ENCODE assay signal across 16 cellular contexts in genomic region chr6:149360536-149360935, GRCh38. TPM values are rescaled to one million over a fixed set of nuclear protein-coding genes. Genes with fewer than 3 reads are reported as not detected.
DNase-seq lines count a peak whose midpoint lies in the region; ATAC-seq and TF ChIP-seq lines count a peak whose summit lies in the region.
"Had no signal": no experiment of that assay in that cellular context is flagged by ENCODE, and none has a peak within 500 bp of the region (broad histone marks: within the 10 kb centered on the region; RNA-seq: fewer than 3 reads in every experiment).

No MANE protein-coding gene starts in this region.

- no peaks in the 10 kb centered on the region for H3K27me3 Mint-ChIP-seq in activated T-cell treated with anti-CD3 and anti-CD28 coated beads, Interleukin-2, amount 50 U/mL, for 72 hours (ENCODE audit: low read depth)
- H3K27me3 Mint-ChIP-seq in CD8-positive, alpha-beta T cell (ENCODE audit: low read depth): no peaks in the 10 kb centered on the region
- no peaks in the 10 kb centered on the region for H3K27me3 Mint-ChIP-seq in activated naive CD8-positive, alpha-beta T cell treated with anti-CD3 and anti-CD28 coated beads, Interleukin-2, amount 50 U/mL, for 24 hours
- no peaks in the 10 kb centered on the region for H3K27me3 Mint-ChIP-seq in endodermal cell (ENCODE audit: insufficient read depth)

- peaks cover 1 to 4% of the 10 kb centered on the region in 2 donors for H3K9me3 Mint-ChIP-seq in activated T-cell treated with anti-CD3 and anti-CD28 coated beads, Interleukin-2, amount 50 U/mL, for 72 hours
- peaks cover 6% of the 10 kb centered on the region for H3K9me3 Mint-ChIP-seq in CD8-positive, alpha-beta T cell
- peaks cover 8% of the 10 kb centered on the region for H3K9me3 Mint-ChIP-seq in activated naive CD8-positive, alpha-beta T cell treated with anti-CD3 and anti-CD28 coated beads, Interleukin-2, amount 50 U/mL, for 24 hours
- H3K9me3 Mint-ChIP-seq in stimulated activated effector memory CD8-positive, alpha-beta T cell treated with anti-CD3 and anti-CD28 coated beads, Interleukin-12 subunit alpha, Interleukin-12 subunit beta, amount 100 ng/mL, for 72 hours: peaks cover 5% of the 10 kb centered on the region
- H3K9me3 Mint-ChIP-seq in endodermal cell: no peaks in the 10 kb centered on the region
- H3K9me3 Mint-ChIP-seq: H9 had no signal

- POLR2A ChIA-PET in CD8-positive, alpha-beta T cell (lab: Charles Lee): no interaction called here

- CTCF ChIA-PET in CD8-positive, alpha-beta T cell (lab: Charles Lee): no interaction called here

- no peak overlapping the region for H3K4me3 ChIP-seq in CD8-positive, alpha-beta T cell (ENCODE audit: low read depth, low read length)
- no peak overlapping the region for H3K4me3 ChIP-seq in endodermal cell (ENCODE audit: low read length)
- H3K4me3 ChIP-seq: MG63 had no signal

- no peak overlapping the region for H3K9ac ChIP-seq in endodermal cell (ENCODE audit: extremely low read depth, low read length, poor library complexity, severe bottlenecking)

- TF ChIP-seq CTCF in CD8-positive, alpha-beta T cell (IDR thresholded peaks at IDR 0.05): no peak
- TF ChIP-seq CTCF in endodermal cell (conservative IDR thresholded peaks at IDR 0.05): no peak

- ATAC-seq in activated T-cell treated with anti-CD3 and anti-CD28 coated beads, Interleukin-2, amount 50 U/mL, for 72 hours (replicated peaks in 1 of 2): no peak
- no peak for ATAC-seq in CD8-positive, alpha-beta T cell
- no peak for ATAC-seq in activated naive CD8-positive, alpha-beta T cell treated with anti-CD3 and anti-CD28 coated beads, Interleukin-2, amount 50 U/mL, for 24 hours
- no peak for ATAC-seq in stimulated activated effector memory CD8-positive, alpha-beta T cell treated with anti-CD3 and anti-CD28 coated beads, Interleukin-12 subunit alpha, Interleukin-12 subunit beta, amount 100 ng/mL, for 72 hours
- ATAC-seq in HG02884 (IDR thresholded peaks at IDR 0.05; ENCODE audit: unreplicated experiment): no peak
- ATAC-seq: Panc1 had no signal

- H3K36me3 ChIP-seq in CD8-positive, alpha-beta T cell (ENCODE audit: insufficient read depth, low read length): no peaks in the 10 kb centered on the region
- H3K36me3 ChIP-seq in endodermal cell (ENCODE audit: control insufficient read depth, insufficient read depth, low read length): peaks cover 5% of the 10 kb centered on the region
- H3K36me3 ChIP-seq: MG63 had no signal

- H3K27ac ChIP-seq in CD8-positive, alpha-beta T cell (ENCODE audit: low read depth, low read length): no peak overlapping the region
- no peak overlapping the region for H3K27ac ChIP-seq in endodermal cell (ENCODE audit: low read depth, low read length)

- peaks cover 18 to 29% of the 10 kb centered on the region in 2 donors for H3K36me3 Mint-ChIP-seq in activated T-cell treated with anti-CD3 and anti-CD28 coated beads, Interleukin-2, amount 50 U/mL, for 72 hours (ENCODE audit: insufficient read depth in 2 of 2)
- peaks cover 36% of the 10 kb centered on the region for H3K36me3 Mint-ChIP-seq in CD8-positive, alpha-beta T cell
- peaks cover 55% of the 10 kb centered on the region for H3K36me3 Mint-ChIP-seq in activated naive CD8-positive, alpha-beta T cell treated with anti-CD3 and anti-CD28 coated beads, Interleukin-2, amount 50 U/mL, for 24 hours (ENCODE audit: low read depth)
- H3K36me3 Mint-ChIP-seq in stimulated activated effector memory CD8-positive, alpha-beta T cell treated with anti-CD3 and anti-CD28 coated beads, Interleukin-12 subunit alpha, Interleukin-12 subunit beta, amount 100 ng/mL, for 72 hours: peaks cover 86% of the 10 kb centered on the region
- peaks cover 11% of the 10 kb centered on the region for H3K36me3 Mint-ChIP-seq in endodermal cell (ENCODE audit: low read depth)

- peak overlapping the region; percentile 91 for H3K27ac Mint-ChIP-seq in activated T-cell treated with anti-CD3 and anti-CD28 coated beads, Interleukin-2, amount 50 U/mL, for 72 hours
- peak overlapping the region; percentile 37 for H3K27ac Mint-ChIP-seq in CD8-positive, alpha-beta T cell
- H3K27ac Mint-ChIP-seq in activated naive CD8-positive, alpha-beta T cell treated with anti-CD3 and anti-CD28 coated beads, Interleukin-2, amount 50 U/mL, for 24 hours: peak overlapping the region; percentile 28
- H3K27ac Mint-ChIP-seq in stimulated activated effector memory CD8-positive, alpha-beta T cell treated with anti-CD3 and anti-CD28 coated beads, Interleukin-12 subunit alpha, Interleukin-12 subunit beta, amount 100 ng/mL, for 72 hours: peak overlapping the region; percentile 50
- no peak overlapping the region for H3K27ac Mint-ChIP-seq in endodermal cell

- WGBS in endodermal cell (ENCODE audit: insufficient coverage in 1 of 2, insufficient read length in 1 of 2), 2 experiments: 94% methylated on average over 3 of the region's 3 CpGs

- intact Hi-C loops in CD8-positive, alpha-beta T cell (cut with DNase I, micrococcal nuclease): no loop called here

- H3K9me3 ChIP-seq in CD8-positive, alpha-beta T cell (ENCODE audit: low read length): no peaks in the 10 kb centered on the region
- no peaks in the 10 kb centered on the region for H3K9me3 ChIP-seq in endodermal cell (ENCODE audit: control insufficient read depth, low read length)
- H3K9me3 ChIP-seq: MG63 had no signal

- H3K4me1 ChIP-seq in CD8-positive, alpha-beta T cell (ENCODE audit: insufficient read depth, low read length): peaks cover 31% of the 10 kb centered on the region
- peaks cover 3% of the 10 kb centered on the region for H3K4me1 ChIP-seq in endodermal cell (ENCODE audit: control insufficient read depth, insufficient read depth, low read length)

- H3K27me3 ChIP-seq in CD8-positive, alpha-beta T cell (ENCODE audit: insufficient read depth, low read length): no peaks in the 10 kb centered on the region
- H3K27me3 ChIP-seq in endodermal cell (ENCODE audit: control insufficient read depth, insufficient read depth, low read length, poor library complexity, severe bottlenecking): no peaks in the 10 kb centered on the region
- H3K27me3 ChIP-seq: MG63 had no signal

- no peak for DNase-seq in activated T-cell treated with anti-CD3 and anti-CD28 coated beads, Interleukin-2, amount 50 U/mL, for 72 hours
- DNase-seq in activated T-cell treated with anti-CD3 and anti-CD28 coated beads, Interleukin-2, amount 50 U/mL, for 1 hour: no peak
- no peak for DNase-seq in CD8-positive, alpha-beta T cell
- no peak for DNase-seq in activated naive CD8-positive, alpha-beta T cell treated with anti-CD3 and anti-CD28 coated beads, Interleukin-2, amount 50 U/mL, for 24 hours
- DNase-seq in stimulated activated effector memory CD8-positive, alpha-beta T cell treated with anti-CD3 and anti-CD28 coated beads, Interleukin-12 subunit alpha, Interleukin-12 subunit beta, amount 100 ng/mL, for 72 hours (ENCODE audit: low spot score in 2 of 2): no peak
- no peak for DNase-seq in endodermal cell
- DNase-seq: H9, IMR-90, Karpas-422, MG63, NCI-H1092, NCI-H146, NCI-H2081 treated with DMSO at 0.1 percent for 48 hours, NCI-H524 treated with DMSO at 0.1 percent for 48 hours had no signal

- peaks cover 69% of the 10 kb centered on the region for H3K4me1 Mint-ChIP-seq in activated T-cell treated with anti-CD3 and anti-CD28 coated beads, Interleukin-2, amount 50 U/mL, for 72 hours (ENCODE audit: low read depth)
- H3K4me1 Mint-ChIP-seq in CD8-positive, alpha-beta T cell (ENCODE audit: low read depth): peaks cover 82% of the 10 kb centered on the region
- H3K4me1 Mint-ChIP-seq in activated naive CD8-positive, alpha-beta T cell treated with anti-CD3 and anti-CD28 coated beads, Interleukin-2, amount 50 U/mL, for 24 hours: peaks cover 77% of the 10 kb centered on the region
- H3K4me1 Mint-ChIP-seq in stimulated activated effector memory CD8-positive, alpha-beta T cell treated with anti-CD3 and anti-CD28 coated beads, Interleukin-12 subunit alpha, Interleukin-12 subunit beta, amount 100 ng/mL, for 72 hours: peaks cover 67% of the 10 kb centered on the region
- peaks cover 7% of the 10 kb centered on the region for H3K4me1 Mint-ChIP-seq in endodermal cell

- H3K4me3 Mint-ChIP-seq in activated T-cell treated with anti-CD3 and anti-CD28 coated beads, Interleukin-2, amount 50 U/mL, for 72 hours: no peak overlapping the region
- no peak overlapping the region for H3K4me3 Mint-ChIP-seq in CD8-positive, alpha-beta T cell
- no peak overlapping the region for H3K4me3 Mint-ChIP-seq in activated naive CD8-positive, alpha-beta T cell treated with anti-CD3 and anti-CD28 coated beads, Interleukin-2, amount 50 U/mL, for 24 hours
- no peak overlapping the region for H3K4me3 Mint-ChIP-seq in stimulated activated effector memory CD8-positive, alpha-beta T cell treated with anti-CD3 and anti-CD28 coated beads, Interleukin-12 subunit alpha, Interleukin-12 subunit beta, amount 100 ng/mL, for 72 hours
- H3K4me3 Mint-ChIP-seq in endodermal cell: no peak overlapping the region
- H3K4me3 Mint-ChIP-seq: H9 had no signal

RNA-seq across cellular contexts. Expression of gene SUMO4, which starts 39.5 kb away (rescaled TPM):
- 1 to 10 TPM; 5.4 to 7.2 TPM for total RNA-seq in activated T-cell treated with anti-CD3 and anti-CD28 coated beads, Interleukin-2, amount 50 U/mL, for 72 hours
- 1 to 10 TPM; 5.4 to 6.7 TPM for total RNA-seq in CD8-positive, alpha-beta T cell
- total RNA-seq in endodermal cell: 1 to 10 TPM; 1.3 to 1.9 TPM
- polyA plus RNA-seq in endodermal cell (2013, experiment 1 of 2): 0.21 TPM
- polyA plus RNA-seq in endodermal cell (2013, experiment 2 of 2): 0.54 TPM
- polyA plus RNA-seq: IMR-90 had no signal

RNA-seq across cellular contexts. Expression of gene TAB2, which starts 43.0 kb away (rescaled TPM):
- 100 to 1,000 TPM; 118 to 125 TPM for total RNA-seq in activated T-cell treated with anti-CD3 and anti-CD28 coated beads, Interleukin-2, amount 50 U/mL, for 72 hours
- 100 to 1,000 TPM; 129 to 132 TPM for total RNA-seq in CD8-positive, alpha-beta T cell
- 10 to 100 TPM; 51.1 to 54.8 TPM for total RNA-seq in endodermal cell
- 63.9 TPM for polyA plus RNA-seq in endodermal cell (2013, experiment 1 of 2)
- polyA plus RNA-seq in endodermal cell (2013, experiment 2 of 2): 66.7 TPM
